ENCODE assay signal across 37 cellular contexts in genomic region chr4:147567276-147567675, GRCh38. TPM values are rescaled to one million over a fixed set of nuclear protein-coding genes. Genes with fewer than 3 reads are reported as not detected.
DNase-seq lines count a peak whose midpoint lies in the region; ATAC-seq, FAIRE-seq and TF ChIP-seq lines count a peak whose summit lies in the region.
"Had no signal": no experiment of that assay in that cellular context is flagged by ENCODE, and none has a peak within 500 bp of the region (broad histone marks: within the 10 kb centered on the region; RNA-seq: fewer than 3 reads in every experiment).

No MANE protein-coding gene starts in this region.

- H3K56ac ChIP-seq in IMR-90 (ENCODE audit: extremely low read depth, insufficient read depth, low read length): no peak overlapping the region

- no peak overlapping the region for H2BK15ac ChIP-seq in IMR-90 (ENCODE audit: low read depth, low read length)

- intact Hi-C loops in HepG2 (cut with micrococcal nuclease; ENCODE audit: unreplicated experiment): no loop called here
- intact Hi-C loops in right lobe of liver (cut with DNase I): no loop called here
- intact Hi-C loops in IMR-90 (cut with micrococcal nuclease): no loop called here
- intact Hi-C loops in esophagus muscularis mucosa (cut with DNase I): no loop called here

- H3K23ac ChIP-seq in IMR-90 (ENCODE audit: low read depth, low read length): no peak overlapping the region

- no peak overlapping the region for H2AK9ac ChIP-seq in IMR-90 (replicated peaks; ENCODE audit: low read depth, low read length, poor library complexity)

- in situ Hi-C loops in HepG2 (cut with HindIII; ENCODE audit: extremely low pct_ligation_motif_present, low pct_unique_long_range_greater_than_20kb) (no loop called here), IMR-90 (cut with MboI; ENCODE audit: low sequenced_read_pairs) (no loop called here), HAP-1 (cut with MboI; ENCODE audit: low sequenced_read_pairs) (no loop called here)

- dilution Hi-C loops in IMR-90 (cut with HindIII; ENCODE audit: low sequenced_read_pairs, unreplicated experiment): no loop called here

- H2BK120ac ChIP-seq in IMR-90 (ENCODE audit: low read depth, low read length): no peak overlapping the region

- TF ChIP-seq RAD21 in HepG2 (CRISPR knock-in tag; IDR thresholded peaks at IDR 0.05) (no peak), IMR-90 (IDR thresholded peaks at IDR 0.05; ENCODE audit: low read length) (no peak)

- H3K27me3 Mint-ChIP-seq in osteocyte (ENCODE audit: unreplicated experiment): no peaks in the 10 kb centered on the region
- H3K27me3 Mint-ChIP-seq: B cell had no signal

- H3K27me3 ChIP-seq in HepG2 (ENCODE audit: control insufficient read depth in 1 of 2, insufficient read depth in 2 of 2, low read length in 2 of 2): no peaks in the 10 kb centered on the region
- no peaks in the 10 kb centered on the region for H3K27me3 ChIP-seq in right lobe of liver
- no peaks in the 10 kb centered on the region for H3K27me3 ChIP-seq in IMR-90 (ENCODE audit: control insufficient read depth, insufficient read depth, low read length)
- no peaks in the 10 kb centered on the region for H3K27me3 ChIP-seq in esophagus muscularis mucosa
- no peaks in the 10 kb centered on the region for H3K27me3 ChIP-seq in HAP-1 (ENCODE audit: low read depth)
- H3K27me3 ChIP-seq: BE2C; BLaER1; BLaER1 treated with 17β-estradiol and CSF1 and Interleukin-3, amounts not matched to agents 10 nM and 100 nM had no signal

- H2BK20ac ChIP-seq in IMR-90 (ENCODE audit: low read depth, low read length): no peak overlapping the region

- 56% methylated on average over 1 of the region's 1 CpG for WGBS in HepG2 (ENCODE audit: low lambda C conversion rate)
- WGBS in right lobe of liver (ENCODE audit: insufficient coverage, low coverage, low lambda C conversion rate, missing lambda C conversion rate): 75% methylated on average over 1 of the region's 1 CpG
- WGBS in IMR-90 (ENCODE audit: extremely low coverage in 2 of 2, insufficient read length in 1 of 2), 2 experiments: no CpG with 5 or more reads among the region's 1 CpG
- 60% methylated on average over 1 of the region's 1 CpG for WGBS in esophagus muscularis mucosa

- H2AK5ac ChIP-seq in IMR-90 (ENCODE audit: low read depth, low read length): no peak overlapping the region

- CTCF ChIA-PET in HepG2 (lab: Yijun Ruan, JAX; ENCODE audit: low intra/inter-chr PET ratio, low total read pairs): no interaction called here
- CTCF ChIA-PET in HEK293 (lab: Yijun Ruan, JAX): interaction anchor here (0.7 kb wide), 1 partner anchor 300 kb away, joined by 4 read pairs; no protein-coding TSS in a partner anchor
- CTCF ChIA-PET in IMR-90 (lab: Yijun Ruan, JAX): no interaction called here

- no peak overlapping the region for H3K4ac ChIP-seq in IMR-90 (ENCODE audit: low read depth, low read length)

- H3K36me3 Mint-ChIP-seq in osteocyte (ENCODE audit: unreplicated experiment): peaks cover 6% of the 10 kb centered on the region
- H3K36me3 Mint-ChIP-seq: CD14-positive monocyte; CD4-positive, alpha-beta memory T cell; CD4-positive, CD25-positive, alpha-beta regulatory T cell; CD8-positive, alpha-beta memory T cell; CD8-positive, alpha-beta T cell had no signal

- no peak for FAIRE-seq in HepG2 (lab: Jason Lieb, UNC)
- FAIRE-seq: A204.1, A549, D721Med had no signal

- BruUV-seq in HepG2 (replicated peaks; lab: Mats Ljungman, UMichigan) (no TSS peak), IMR-90 (replicated peaks; lab: Mats Ljungman, UMichigan) (no TSS peak)

- TF ChIP-seq EP300 in HepG2 (IDR thresholded peaks at IDR 0.05; ENCODE audit: low read depth in 2 of 2, low read length in 2 of 2) (no peak), HepG2 (CRISPR knock-in tag; IDR thresholded peaks at IDR 0.05; ENCODE audit: borderline replicate concordance) (no peak), esophagus muscularis mucosa (IDR thresholded peaks at IDR 0.05) (no peak)

- ATAC-seq in HepG2 (no peak), right lobe of liver (no peak), IMR-90 (ENCODE audit: low read depth) (no peak), omental fat pad (ENCODE audit: low FRiP score) (no peak)
- ATAC-seq: A549; CD8-positive, alpha-beta T cell had no signal

- H3K4me1 ChIP-seq in HepG2 (ENCODE audit: insufficient read depth, low read length): no peaks in the 10 kb centered on the region
- no peaks in the 10 kb centered on the region for H3K4me1 ChIP-seq in right lobe of liver
- H3K4me1 ChIP-seq in HEK293 (ENCODE audit: control insufficient read depth, insufficient read depth, low read length): no peaks in the 10 kb centered on the region
- peaks cover 3% of the 10 kb centered on the region; the same call in 1 of the 2 replicates for H3K4me1 ChIP-seq in IMR-90 (ENCODE audit: control insufficient read depth, insufficient read depth, low read length)
- no peaks in the 10 kb centered on the region for H3K4me1 ChIP-seq in esophagus muscularis mucosa
- H3K4me1 ChIP-seq in HAP-1: no peaks in the 10 kb centered on the region
- H3K4me1 ChIP-seq: A549; BLaER1; BLaER1 treated with 17β-estradiol and CSF1 and Interleukin-3, amounts not matched to agents 10 nM and 100 nM; Caco-2 had no signal

- H2AFZ ChIP-seq in HepG2 (ENCODE audit: low read length) (no peak overlapping the region), IMR-90 (replicated peaks; ENCODE audit: low read length, poor library complexity) (no peak overlapping the region)

- POLR2A ChIA-PET in HepG2 (lab: Yijun Ruan, JAX): no interaction called here
- POLR2A ChIA-PET in HEK293 (lab: Yijun Ruan, JAX): no interaction called here
- POLR2A ChIA-PET in IMR-90 (lab: Charles Lee; ENCODE audit: unreplicated experiment): no interaction called here

- no peak overlapping the region for H3K4me2 ChIP-seq in HepG2 (ENCODE audit: low read depth, low read length)
- H3K4me2 ChIP-seq in IMR-90 (ENCODE audit: low read depth, low read length): no peak overlapping the region
- H3K4me2 ChIP-seq: A549; BLaER1; BLaER1 treated with 17β-estradiol and CSF1 and Interleukin-3, amounts not matched to agents 10 nM and 100 nM had no signal

- no peak overlapping the region for H3K27ac ChIP-seq in HepG2 (ENCODE audit: extremely low read length, insufficient read depth, low read length)
- no peak overlapping the region for H3K27ac ChIP-seq in right lobe of liver
- no peak overlapping the region for H3K27ac ChIP-seq in HEK293 (ENCODE audit: extremely low read depth, low read depth, low read length)
- H3K27ac ChIP-seq in IMR-90 (ENCODE audit: insufficient read depth, low read length): no peak overlapping the region
- no peak overlapping the region for H3K27ac ChIP-seq in esophagus muscularis mucosa (replicated peaks in 1 of 4)
- H3K27ac ChIP-seq: 22Rv1; A549; BLaER1; BLaER1 treated with 17β-estradiol and CSF1 and Interleukin-3, amounts not matched to agents 10 nM and 100 nM; C4-2B had no signal

- no peak overlapping the region for H3K9ac ChIP-seq in HepG2 (ENCODE audit: insufficient read depth, low read depth, low read length)
- H3K9ac ChIP-seq in IMR-90 (ENCODE audit: low read depth, low read length): no peak overlapping the region
- H3K9ac ChIP-seq: BLaER1; BLaER1 treated with 17β-estradiol and CSF1 and Interleukin-3, amounts not matched to agents 10 nM and 100 nM had no signal

- H3K9me3 ChIP-seq in HepG2 (ENCODE audit: low read length): no peaks in the 10 kb centered on the region
- H3K9me3 ChIP-seq in right lobe of liver: no peaks in the 10 kb centered on the region
- H3K9me3 ChIP-seq in HEK293 (ENCODE audit: control insufficient read depth, insufficient read depth, low read depth, low read length): no peaks in the 10 kb centered on the region
- no peaks in the 10 kb centered on the region for H3K9me3 ChIP-seq in IMR-90 (ENCODE audit: control insufficient read depth, insufficient read depth, low read length)
- H3K9me3 ChIP-seq in esophagus muscularis mucosa: peaks cover 0 to 7% (median 3%) of the 10 kb centered on the region in 4 donors
- no peaks in the 10 kb centered on the region for H3K9me3 ChIP-seq in HAP-1
- H3K9me3 ChIP-seq: A549, BLaER1, Caco-2 had no signal

- H4K8ac ChIP-seq in IMR-90 (ENCODE audit: low read depth in 2 of 2, low read length in 2 of 2): no peak overlapping the region

- no peak overlapping the region for H2BK5ac ChIP-seq in IMR-90 (ENCODE audit: low read depth, low read length, poor library complexity, severe bottlenecking)

- DNase-seq in HepG2 (ENCODE audit: low spot score) (no peak), right lobe of liver (no peak), IMR-90 (no peak), esophagus muscularis mucosa (ENCODE audit: extremely low spot score) (peak; percentile 47), osteocyte (ENCODE audit: extremely low spot score, unreplicated experiment) (no peak), HAP-1 (ENCODE audit: low spot score in 2 of 2) (no peak), omental fat pad (ENCODE audit: low spot score) (no peak)
- DNase-seq: 8988T; ACHN; AML-193; BE2C; C1 segment of cervical spinal cord; Caco-2; Calu3; CD4-positive, alpha-beta memory T cell; CD4-positive, alpha-beta T cell; CD4-positive, CD25-positive, alpha-beta regulatory T cell; CD8-positive, alpha-beta memory T cell; CD8-positive, alpha-beta T cell; COR-L47; DMS 273 treated with DMSO at 0.1 percent for 48 hours; DMS153; DMS53; DMS79; DMS79 treated with DMSO at 0.1 percent for 48 hours; DND-41; EL had no signal

- no peak overlapping the region for H3K14ac ChIP-seq in IMR-90 (replicated peaks; ENCODE audit: low read depth, low read length)

- H4K20me1 ChIP-seq in HepG2 (ENCODE audit: insufficient read depth, low read length) (no peaks in the 10 kb centered on the region), IMR-90 (ENCODE audit: insufficient read depth, low read length) (no peaks in the 10 kb centered on the region)
- H4K20me1 ChIP-seq: BLaER1; BLaER1 treated with 17β-estradiol and CSF1 and Interleukin-3, amounts not matched to agents 10 nM and 100 nM had no signal

- H3K36me3 ChIP-seq in HepG2 (replicated peaks in 1 of 2; ENCODE audit: control insufficient read depth in 1 of 2, insufficient read depth in 2 of 2, low read length in 2 of 2) (no peaks in the 10 kb centered on the region), right lobe of liver (no peaks in the 10 kb centered on the region), HEK293 (ENCODE audit: control insufficient read depth in 2 of 2, insufficient read depth in 1 of 2, low read length in 2 of 2) (no peaks in the 10 kb centered on the region), IMR-90 (ENCODE audit: control insufficient read depth, insufficient read depth, low read length) (no peaks in the 10 kb centered on the region), esophagus muscularis mucosa (no peaks in the 10 kb centered on the region), HAP-1 (replicated peaks) (no peaks in the 10 kb centered on the region)
- H3K36me3 ChIP-seq: BE2C; BLaER1; BLaER1 treated with 17β-estradiol and CSF1 and Interleukin-3, amounts not matched to agents 10 nM and 100 nM had no signal

- no peak overlapping the region for H3K27ac Mint-ChIP-seq in osteocyte (ENCODE audit: unreplicated experiment)
- H3K27ac Mint-ChIP-seq: B cell; CD14-positive monocyte; CD4-positive, alpha-beta memory T cell; CD4-positive, alpha-beta T cell; CD4-positive, CD25-positive, alpha-beta regulatory T cell; CD8-positive, alpha-beta T cell had no signal

- H3K9me1 ChIP-seq in IMR-90 (ENCODE audit: insufficient read depth, low read length): no peaks in the 10 kb centered on the region

- no peaks in the 10 kb centered on the region for H3K4me1 Mint-ChIP-seq in osteocyte (ENCODE audit: unreplicated experiment)
- H3K4me1 Mint-ChIP-seq: B cell; CD14-positive monocyte; CD4-positive, alpha-beta memory T cell; CD4-positive, CD25-positive, alpha-beta regulatory T cell; CD8-positive, alpha-beta memory T cell had no signal

- H4K5ac ChIP-seq in IMR-90 (ENCODE audit: low read depth, low read length): no peak overlapping the region

- peaks cover 23% of the 10 kb centered on the region for H3K9me3 Mint-ChIP-seq in osteocyte (ENCODE audit: unreplicated experiment)
- H3K9me3 Mint-ChIP-seq: CD4-positive, alpha-beta T cell had no signal

- no peak overlapping the region for H3K4me3 Mint-ChIP-seq in osteocyte (ENCODE audit: unreplicated experiment)
- H3K4me3 Mint-ChIP-seq: B cell; CD14-positive monocyte; CD4-positive, alpha-beta memory T cell; CD4-positive, alpha-beta T cell; CD4-positive, CD25-positive, alpha-beta regulatory T cell; CD8-positive, alpha-beta memory T cell; CD8-positive, alpha-beta T cell had no signal

- H3K79me2 ChIP-seq in HepG2 (ENCODE audit: insufficient read depth, low read length): no peaks in the 10 kb centered on the region

- H3K18ac ChIP-seq in IMR-90 (ENCODE audit: low read depth, low read length): no peak overlapping the region

- TF ChIP-seq CTCF in HepG2 (CRISPR knock-in tag; IDR thresholded peaks at IDR 0.05) (no peak), right lobe of liver (IDR thresholded peaks at IDR 0.05) (no peak), HEK293 (tag by site-specific recombination; IDR thresholded peaks at IDR 0.05) (no peak), IMR-90 (conservative IDR thresholded peaks at IDR 0.05; ENCODE audit: low read depth, low read length) (no peak), esophagus muscularis mucosa (IDR thresholded peaks at IDR 0.05) (no peak), osteocyte (IDR thresholded peaks at IDR 0.05) (no peak), omental fat pad (IDR thresholded peaks at IDR 0.05) (no peak)

- no peak overlapping the region for H4K91ac ChIP-seq in IMR-90 (ENCODE audit: insufficient read depth, low read depth, low read length)

- TF ChIP-seq POLR2A in HepG2 (IDR thresholded peaks at IDR 0.05; ENCODE audit: insufficient read depth in 1 of 2, low read depth in 2 of 2, low read length in 2 of 2) (no peak), right lobe of liver (IDR thresholded peaks at IDR 0.05) (no peak), IMR-90 (IDR thresholded peaks at IDR 0.05; ENCODE audit: low read depth, low read length) (no peak), esophagus muscularis mucosa (IDR thresholded peaks at IDR 0.05; ENCODE audit: low read depth) (no peak)

- no peaks in the 10 kb centered on the region for H3K79me1 ChIP-seq in IMR-90 (ENCODE audit: low read depth in 1 of 2, low read length in 2 of 2)

- H3K4me3 ChIP-seq in HepG2 (replicated peaks in 1 of 3; ENCODE audit: insufficient read depth in 1 of 3, low read depth in 2 of 3, low read length in 3 of 3) (no peak overlapping the region), right lobe of liver (no peak overlapping the region), HEK293 (ENCODE audit: low read depth, low read length) (no peak overlapping the region), IMR-90 (ENCODE audit: insufficient read depth, low read depth, low read length) (no peak overlapping the region), esophagus muscularis mucosa (no peak overlapping the region), HAP-1 (no peak overlapping the region)
- H3K4me3 ChIP-seq: A549; BLaER1; BLaER1 treated with 17β-estradiol and CSF1 and Interleukin-3, amounts not matched to agents 10 nM and 100 nM had no signal

RNA-seq across cellular contexts. Expression of gene TMEM184C, which starts 49.9 kb away (rescaled TPM):
- 26.1 and 30.8 TPM in 2 replicates for total RNA-seq in HepG2 (2016; rRNA removed; fragmentation: Illumina TruSeq; extraction: Trizol)
- 7.8 and 8.1 TPM in 2 replicates for total RNA-seq in HepG2 (2016; cell fraction: cytosol; rRNA removed; fragmentation: Illumina TruSeq; extraction: Trizol; ENCODE audit: low read depth)
- total RNA-seq in HepG2 (2016; cell fraction: insoluble cytoplasmic fraction; rRNA removed; fragmentation: Illumina TruSeq; extraction: Trizol): 26.3 and 32.2 TPM in 2 replicates
- total RNA-seq in HepG2 (2016; cell fraction: membrane; rRNA removed; fragmentation: Illumina TruSeq; extraction: Trizol): 20.7 and 22.9 TPM in 2 replicates
- total RNA-seq in HepG2 (2016; cell fraction: nucleus; rRNA removed; fragmentation: Illumina TruSeq; extraction: Trizol): 17.8 and 18.4 TPM in 2 replicates
- 13.0 and 13.9 TPM in 2 replicates for polyA plus RNA-seq in HepG2 (2011; rRNA removed)
- 5.7 and 9.1 TPM in 2 replicates for polyA plus RNA-seq in HepG2 (2011; cell fraction: cytosol; rRNA removed)
- 3.9 and 5.7 TPM in 2 replicates for polyA plus RNA-seq in HepG2 (2011; cell fraction: nucleus; rRNA removed)
- polyA plus RNA-seq in HepG2 (2012): 12.8 and 13.3 TPM in 2 replicates
- polyA plus RNA-seq in HepG2 (2016; cell fraction: cytosol; fragmentation: Illumina TruSeq; extraction: Trizol; ENCODE audit: low read depth): 4.0 and 5.1 TPM in 2 replicates
- 25.3 and 26.8 TPM in 2 replicates for polyA plus RNA-seq in HepG2 (2016; cell fraction: insoluble cytoplasmic fraction; fragmentation: Illumina TruSeq; extraction: Trizol; ENCODE audit: low read depth)
- polyA plus RNA-seq in HepG2 (2016; cell fraction: membrane; fragmentation: Illumina TruSeq; extraction: Trizol; ENCODE audit: low read depth): 11.8 and 13.4 TPM in 2 replicates
- polyA plus RNA-seq in HepG2 (2016; cell fraction: nucleus; fragmentation: Illumina TruSeq; extraction: Trizol; ENCODE audit: insufficient read depth, low read depth): 21.5 and 22.0 TPM in 2 replicates
- 18.5 and 24.2 TPM in 2 replicates for polyA minus RNA-seq in HepG2 (2011; rRNA and poly(A)+ RNA removed; ENCODE audit: low replicate concordance)
- 15.5 and 20.3 TPM in 2 replicates for polyA minus RNA-seq in HepG2 (2011; cell fraction: cytosol; rRNA and poly(A)+ RNA removed)
- 21.1 and 21.3 TPM in 2 replicates for polyA minus RNA-seq in HepG2 (2011; cell fraction: nucleus; rRNA and poly(A)+ RNA removed)
- 10 to 100 TPM; 19.0 to 25.3 (median 21.3) TPM for total RNA-seq in right lobe of liver
- total RNA-seq in IMR-90 (2012; rRNA removed): 67.6 and 71.7 TPM in 2 replicates
- 13.5 and 17.4 TPM in 2 replicates for polyA plus RNA-seq in IMR-90 (2012; rRNA removed)
- 12.7 TPM in 2 replicates for polyA plus RNA-seq in IMR-90 (2012; cell fraction: cytosol; rRNA removed)
- polyA plus RNA-seq in IMR-90 (2012; cell fraction: nucleus; rRNA removed; ENCODE audit: low replicate concordance): 5.8 and 14.3 TPM in 2 replicates
- 10 to 100 TPM; 15.4 to 22.1 (median 16.6) TPM for total RNA-seq in esophagus muscularis mucosa
- 39.7 and 45.5 TPM in 2 replicates for total RNA-seq in osteocyte
- 10 to 100 TPM; 25.5 to 36.1 (median 28.5) TPM for total RNA-seq in omental fat pad

Comparison
In these comparisons a context has a peak if more than half of its experiments do, and no peak if none do; other contexts are left out.
1. Of the 63 proteins assayed by ChIP-seq in both HepG2 and HEK293: peak only in HepG2: none; only in HEK293: ATF2; in both: none; in neither: 62.